In the genomic region with DNA sequence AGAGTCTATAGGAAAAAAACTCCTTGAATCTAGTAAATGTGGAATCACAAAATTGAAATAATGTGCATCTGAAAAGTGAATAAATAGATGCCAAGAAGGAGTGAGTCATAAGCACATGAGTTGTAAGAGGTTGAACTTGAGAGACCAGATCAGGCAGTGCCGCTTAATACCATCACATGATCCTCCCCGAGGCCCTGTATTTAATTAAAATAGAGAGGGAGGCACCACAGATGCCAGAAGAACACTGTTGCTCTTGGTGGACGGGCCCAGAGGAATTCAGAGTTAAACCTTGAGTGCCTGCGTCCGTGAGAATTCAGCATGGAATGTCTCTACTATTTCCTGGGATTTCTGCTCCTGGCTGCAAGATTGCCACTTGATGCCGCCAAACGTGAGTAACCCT, we compare ENCODE assay signal across 10 cellular contexts. TPM values are rescaled to one million over a fixed set of nuclear protein-coding genes. Genes with fewer than 3 reads are reported as not detected.
DNase-seq lines count a peak whose midpoint lies in the region; ATAC-seq, FAIRE-seq and TF ChIP-seq lines count a peak whose summit lies in the region.
"Had no signal": no experiment of that assay in that cellular context is flagged by ENCODE, and none has a peak within 500 bp of the region (broad histone marks: within the 10 kb centered on the region; RNA-seq: fewer than 3 reads in every experiment).

A gene (plus strand): TSS at position 236 of the 400 bp plus-strand sequence. CDS start 83 bp downstream, at position 319.

- FAIRE-seq in frontal cortex (lab: Jason Lieb, UNC) = no peak
- FAIRE-seq: GM12891 had no signal

- no peak for ATAC-seq in HG03045 (IDR thresholded peaks at IDR 0.05; ENCODE audit: unreplicated experiment)

- POLR2A ChIA-PET in HEK293T (lab: Yijun Ruan, JAX) = no interaction called here

- peak; percentile 100 for DNase-seq in COLO829 (ENCODE audit: low spot score)
- DNase-seq in T1000 (lab: John Stamatoyannopoulos, UW) = peak; percentile 9
- DNase-seq in frontal cortex (ENCODE audit: low spot score in 2 of 2) = peak; percentile 21 to 25
- peak; percentile 45 for DNase-seq in pons (ENCODE audit: low spot score)
- no peak for DNase-seq in retina
- no peak for DNase-seq in HEK293T (ENCODE audit: extremely low spot score)
- no peak for DNase-seq in NK-92 (lab: John Stamatoyannopoulos, UW; ENCODE audit: unreplicated experiment)
- DNase-seq: kidney glomerular epithelial cell had no signal

- CTCF ChIA-PET in HEK293T (lab: Yijun Ruan, JAX) = no interaction called here

TF ChIP-seq in HEK293T, 16 proteins besides CTCF, POLR2A, EP300 and RAD21:
- TF ChIP-seq FOXM1 (IDR thresholded peaks at IDR 0.05; ENCODE audit: borderline replicate concordance) (no peak), ELF4 (IDR thresholded peaks at IDR 0.05) (no peak), L3MBTL2 (conservative IDR thresholded peaks at IDR 0.05) (no peak), HDGF (IDR thresholded peaks at IDR 0.05; ENCODE audit: borderline replicate concordance) (no peak), TARDBP (IDR thresholded peaks at IDR 0.05) (no peak), BHLHE40 (IDR thresholded peaks at IDR 0.05; ENCODE audit: borderline replicate concordance) (no peak), FOXA1 (IDR thresholded peaks at IDR 0.05) (no peak), SP1 (IDR thresholded peaks at IDR 0.05) (no peak), ARNT (IDR thresholded peaks at IDR 0.05) (no peak), CTBP1 (IDR thresholded peaks at IDR 0.05; ENCODE audit: borderline replicate concordance) (no peak), ZNF384 (IDR thresholded peaks at IDR 0.05) (no peak), LEF1 (IDR thresholded peaks at IDR 0.05; ENCODE audit: borderline replicate concordance) (no peak), SUZ12 (IDR thresholded peaks at IDR 0.05) (no peak), NFRKB (IDR thresholded peaks at IDR 0.05) (no peak)
- TF ChIP-seq, protein P1, sequence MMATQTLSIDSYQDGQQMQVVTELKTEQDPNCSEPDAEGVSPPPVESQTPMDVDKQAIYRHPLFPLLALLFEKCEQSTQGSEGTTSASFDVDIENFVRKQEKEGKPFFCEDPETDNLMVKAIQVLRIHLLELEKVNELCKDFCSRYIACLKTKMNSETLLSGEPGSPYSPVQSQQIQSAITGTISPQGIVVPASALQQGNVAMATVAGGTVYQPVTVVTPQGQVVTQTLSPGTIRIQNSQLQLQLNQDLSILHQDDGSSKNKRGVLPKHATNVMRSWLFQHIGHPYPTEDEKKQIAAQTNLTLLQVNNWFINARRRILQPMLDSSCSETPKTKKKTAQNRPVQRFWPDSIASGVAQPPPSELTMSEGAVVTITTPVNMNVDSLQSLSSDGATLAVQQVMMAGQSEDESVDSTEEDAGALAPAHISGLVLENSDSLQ (IDR thresholded peaks at IDR 0.05) = no peak

RNA-seq across cellular contexts. Expression of the gene that starts here (rescaled TPM):
- 3.7 TPM for total RNA-seq in frontal cortex

Comparison
In these comparisons a context has a peak if more than half of its experiments do, and no peak if none do; other contexts are left out.
1. DNase-seq: peak in COLO829 (single experiment), T1000 (single experiment), frontal cortex (2 of 2) and pons (single experiment); none in retina (single experiment), HEK293T (single experiment) and NK-92 (single experiment).